In the genomic region with DNA sequence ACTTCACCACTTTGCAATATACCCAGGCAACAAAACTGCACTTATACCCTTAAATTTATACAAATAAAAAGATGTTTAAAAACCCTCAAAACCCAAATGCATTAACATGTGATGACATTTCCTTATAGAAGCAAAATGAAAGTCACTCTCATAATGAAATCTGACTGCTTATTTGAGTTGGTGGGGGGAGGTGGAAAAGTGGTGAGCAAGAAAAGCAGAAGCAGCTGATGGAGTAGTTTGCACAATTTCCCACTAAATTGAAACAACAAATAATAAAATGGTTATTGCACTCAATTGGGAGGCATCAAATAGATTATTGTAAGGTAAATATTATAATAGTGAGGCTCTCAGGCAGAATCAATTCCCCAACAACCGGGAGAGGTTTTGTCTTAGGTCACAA, we compare ENCODE assay signal across 24 cellular contexts. TPM values are rescaled to one million over a fixed set of nuclear protein-coding genes. Genes with fewer than 3 reads are reported as not detected.
"Had no signal": no experiment of that assay in that cellular context is flagged by ENCODE, and none has a peak within 500 bp of the region (broad histone marks: within the 10 kb centered on the region; RNA-seq: fewer than 3 reads in every experiment).

No MANE protein-coding gene starts in this region.

- H3K9me3 Mint-ChIP-seq: activated naive CD4-positive, alpha-beta T cell treated with anti-CD3 and anti-CD28 coated beads, Interleukin-2, amount 50 U/mL, for 24 hours; memory B cell; naive B cell; stimulated activated effector memory CD8-positive, alpha-beta T cell treated with anti-CD3 and anti-CD28 coated beads, Interleukin-12 subunit alpha, Interleukin-12 subunit beta, amount 100 ng/mL, for 72 hours; stimulated activated naive CD8-positive, alpha-beta T cell treated with anti-CD3 and anti-CD28 coated beads, Interleukin-15, amount 100 ng/mL, for 72 hours had no signal

- H3K4me1 Mint-ChIP-seq: activated naive CD4-positive, alpha-beta T cell treated with anti-CD3 and anti-CD28 coated beads, Interleukin-2, amount 50 U/mL, for 24 hours; memory B cell; naive B cell; stimulated activated effector memory CD8-positive, alpha-beta T cell treated with anti-CD3 and anti-CD28 coated beads, Interleukin-12 subunit alpha, Interleukin-12 subunit beta, amount 100 ng/mL, for 72 hours; stimulated activated naive CD8-positive, alpha-beta T cell treated with anti-CD3 and anti-CD28 coated beads, Interleukin-15, amount 100 ng/mL, for 72 hours had no signal

- H3K27ac ChIP-seq: body of pancreas, cardiac muscle cell, heart left ventricle, right lobe of liver, skin epidermis, tibial artery had no signal

- H3K4me1 ChIP-seq: body of pancreas, heart left ventricle, right lobe of liver, tibial artery had no signal

- H3K27me3 ChIP-seq: body of pancreas, cardiac muscle cell, heart left ventricle, right lobe of liver, tibial artery had no signal

- ATAC-seq: body of pancreas; heart left ventricle; left colon; right lobe of liver; stimulated activated effector memory CD8-positive, alpha-beta T cell treated with anti-CD3 and anti-CD28 coated beads, Interleukin-12 subunit alpha, Interleukin-12 subunit beta, amount 100 ng/mL, for 72 hours; stimulated activated naive CD8-positive, alpha-beta T cell treated with anti-CD3 and anti-CD28 coated beads, Interleukin-15, amount 100 ng/mL, for 72 hours had no signal

- H3K4me3 ChIP-seq: body of pancreas, cardiac muscle cell, heart left ventricle, right lobe of liver, skin epidermis, tibial artery had no signal

- H3K27ac Mint-ChIP-seq: activated naive CD4-positive, alpha-beta T cell treated with anti-CD3 and anti-CD28 coated beads, Interleukin-2, amount 50 U/mL, for 24 hours; memory B cell; naive B cell; stimulated activated effector memory CD8-positive, alpha-beta T cell treated with anti-CD3 and anti-CD28 coated beads, Interleukin-12 subunit alpha, Interleukin-12 subunit beta, amount 100 ng/mL, for 72 hours; stimulated activated naive CD8-positive, alpha-beta T cell treated with anti-CD3 and anti-CD28 coated beads, Interleukin-15, amount 100 ng/mL, for 72 hours had no signal

- H3K4me3 Mint-ChIP-seq: activated naive CD4-positive, alpha-beta T cell treated with anti-CD3 and anti-CD28 coated beads, Interleukin-2, amount 50 U/mL, for 24 hours; memory B cell; naive B cell; stimulated activated effector memory CD8-positive, alpha-beta T cell treated with anti-CD3 and anti-CD28 coated beads, Interleukin-12 subunit alpha, Interleukin-12 subunit beta, amount 100 ng/mL, for 72 hours; stimulated activated naive CD8-positive, alpha-beta T cell treated with anti-CD3 and anti-CD28 coated beads, Interleukin-15, amount 100 ng/mL, for 72 hours had no signal

- H3K36me3 ChIP-seq: cardiac muscle cell, heart left ventricle, right lobe of liver, tibial artery had no signal

- H3K27me3 Mint-ChIP-seq: activated naive CD4-positive, alpha-beta T cell treated with anti-CD3 and anti-CD28 coated beads, Interleukin-2, amount 50 U/mL, for 24 hours had no signal

- H3K36me3 Mint-ChIP-seq: activated naive CD4-positive, alpha-beta T cell treated with anti-CD3 and anti-CD28 coated beads, Interleukin-2, amount 50 U/mL, for 24 hours; memory B cell; naive B cell; stimulated activated effector memory CD8-positive, alpha-beta T cell treated with anti-CD3 and anti-CD28 coated beads, Interleukin-12 subunit alpha, Interleukin-12 subunit beta, amount 100 ng/mL, for 72 hours had no signal

- DNase-seq: activated gamma-delta T cell treated with Interleukin-2 at 50 U/mL for 16 hours; activated T-cell treated with anti-CD3 and anti-CD28 coated beads, Interleukin-2, amount 50 U/mL, for 1 hour; anterior cingulate cortex; body of pancreas; heart left ventricle; left colon; naive B cell; posterior cingulate gyrus; right lobe of liver; stimulated activated CD4-positive, alpha-beta T cell treated with anti-CD3 and anti-CD28 coated beads, Interleukin-1b, Interleukin-23, amount 100 ng/mL, for 48 hours; stimulated activated naive CD8-positive, alpha-beta T cell treated with anti-CD3 and anti-CD28 coated beads, Interleukin-15, amount 100 ng/mL, for 72 hours; tibial artery had no signal

- H3K9me3 ChIP-seq: body of pancreas, heart left ventricle, right lobe of liver, tibial artery had no signal

RNA-seq across cellular contexts. Expression of a gene that starts 54.0 kb away (rescaled TPM):
- total RNA-seq: body of pancreas, chondrocyte, epithelial cell of proximal tubule, fibroblast of villous mesenchyme, left colon, lower leg skin, mucosa of gallbladder, right lobe of liver had no signal
- polyA plus RNA-seq: keratinocyte, neural cell had no signal
